ENCODE assay signal across 8 cellular contexts in genomic region chr6:26126394-26127221, GRCh38. TPM values are rescaled to one million over a fixed set of nuclear protein-coding genes. Genes with fewer than 3 reads are reported as not detected.
DNase-seq lines count a peak whose midpoint lies in the region; ATAC-seq, FAIRE-seq and TF ChIP-seq lines count a peak whose summit lies in the region.

No MANE protein-coding gene starts in this region.

- TF ChIP-seq POLR2A in K562 (conservative IDR thresholded peaks at IDR 0.05), result no peak; the same call in 1 of the 2 replicates

- TF ChIP-seq CTCF in AG04449 (IDR thresholded peaks at IDR 0.05; ENCODE audit: insufficient read depth, low read length, missing control alignments) (no peak), HL-60 (IDR thresholded peaks at IDR 0.05; ENCODE audit: insufficient read depth, low read length) (no peak), K562 (IDR thresholded peaks at IDR 0.05 in 2 of 3, conservative IDR thresholded peaks at IDR 0.05 in 1 of 3; ENCODE audit: insufficient read depth in 2 of 3, low read depth in 1 of 3, low read length in 3 of 3) (no peak)

- H3K27ac ChIP-seq in HL-60 (replicated peaks) (no peak overlapping the region; the same call in 1 of the 2 replicates), K562 (ENCODE audit: extremely low read depth, low read depth, low read length) (peak overlapping the region; percentile 95), mesenchymal stem cell (ENCODE audit: low read length, poor library complexity, severe bottlenecking) (peak overlapping the region; percentile 86)

- TF ChIP-seq EP300 in K562 (IDR thresholded peaks at IDR 0.05; ENCODE audit: low read length), result no peak

- H3K4me3 ChIP-seq in AG04449 (ENCODE audit: low read depth, low read length) (peak overlapping the region; percentile 87), HL-60 (replicated peaks; ENCODE audit: insufficient read depth, low read length) (peak overlapping the region; percentile 72), K562 (peak overlapping the region; percentile 72), mesenchymal stem cell (ENCODE audit: insufficient read depth in 1 of 2, low read depth in 1 of 2, low read length in 2 of 2) (peak overlapping the region; percentile 8 to 100)

- no peak overlapping the region for H2BK120ac ChIP-seq in mesenchymal stem cell (ENCODE audit: low read depth, low read length)

- H3K4ac ChIP-seq in mesenchymal stem cell (ENCODE audit: low read depth in 1 of 2, low read length in 2 of 2), result no peak overlapping the region

- no peak overlapping the region for H4K8ac ChIP-seq in mesenchymal stem cell (ENCODE audit: low read length)

- H3K79me1 ChIP-seq in mesenchymal stem cell (replicated peaks; ENCODE audit: low read length, poor library complexity, severe bottlenecking), result peaks cover 4% of the 10 kb centered on the region

- no peak for FAIRE-seq in K562 (lab: Jason Lieb, UNC)

- H3K27me3 ChIP-seq in HL-60 (ENCODE audit: insufficient read depth, poor library complexity, severe bottlenecking) (no peaks in the 10 kb centered on the region), K562 (ENCODE audit: control insufficient read depth in 2 of 2, insufficient read depth in 2 of 2, low read length in 2 of 2) (no peaks in the 10 kb centered on the region), mesenchymal stem cell (ENCODE audit: control insufficient read depth in 1 of 2, insufficient read depth in 1 of 2, low read length in 2 of 2) (no peaks in the 10 kb centered on the region)

- no TSS peak for BruUV-seq in K562 (replicated peaks; lab: Mats Ljungman, UMichigan)

- H2AFZ ChIP-seq in K562 (ENCODE audit: low read depth, low read length) (no peak overlapping the region), mesenchymal stem cell (ENCODE audit: low read depth, low read length) (no peak overlapping the region)

- no peak for ATAC-seq in K562

- H3K4me2 ChIP-seq in K562 (ENCODE audit: insufficient read depth, low read length) (peak overlapping the region; percentile 93), mesenchymal stem cell (ENCODE audit: low read length, poor library complexity, severe bottlenecking) (peak overlapping the region; percentile 55)

- in situ Hi-C loops in K562 (cut with MboI), result loop anchor here (10.0 kb wide), 1 partner anchor 1708 kb away; a partner anchor contains a TSS

- intact Hi-C loops in K562 (cut with micrococcal nuclease), result loop anchor here (10.0 kb wide), 1 partner anchor 1768 kb away; a partner anchor contains a TSS

- H2BK15ac ChIP-seq in mesenchymal stem cell (ENCODE audit: low read depth, poor library complexity, severe bottlenecking), result no peak overlapping the region

- H3K9ac ChIP-seq in K562 (ENCODE audit: insufficient read depth in 1 of 2, low read depth in 2 of 2, low read length in 2 of 2) (peak overlapping the region; percentile 96), mesenchymal stem cell (ENCODE audit: low read length) (peak overlapping the region; percentile 100)

- H2AK5ac ChIP-seq in mesenchymal stem cell (ENCODE audit: low read length, severe bottlenecking), result no peak overlapping the region

- H2BK5ac ChIP-seq in mesenchymal stem cell (ENCODE audit: low read depth, low read length, poor library complexity, severe bottlenecking), result no peak overlapping the region

- H3K4me1 ChIP-seq in K562 (replicated peaks in 1 of 2; ENCODE audit: control insufficient read depth in 2 of 2, insufficient read depth in 2 of 2, low read length in 2 of 2) (peaks cover 6 to 29% of the 10 kb centered on the region in 2 experiments; a peak in 4 of 5 replicates), mesenchymal stem cell (ENCODE audit: control insufficient read depth, insufficient read depth, low read depth, low read length) (peaks cover 7% of the 10 kb centered on the region)

- H3K18ac ChIP-seq in mesenchymal stem cell (ENCODE audit: low read depth in 1 of 2, low read length in 2 of 2), result peak overlapping the region in 1 of 2 experiments; percentile 55

- DNase-seq in AG04449 (ENCODE audit: low read depth, low spot score) (no peak), HL-60 (ENCODE audit: low read depth in 1 of 2, low spot score in 1 of 2) (no peak), K562 (ENCODE audit: extremely low read depth in 1 of 4, low spot score in 3 of 4) (no peak), mesenchymal stem cell (no peak), medulla oblongata (ENCODE audit: extremely low spot score) (no peak), GM19238 (ENCODE audit: insufficient read length, low spot score) (no peak), H4 (ENCODE audit: low spot score) (no peak), MV-4-11 (lab: John Stamatoyannopoulos, UW) (no peak)

- peaks cover 71% of the 10 kb centered on the region for H3K36me3 ChIP-seq in K562 (ENCODE audit: control insufficient read depth, insufficient read depth, low read length)
- H3K36me3 ChIP-seq in mesenchymal stem cell (ENCODE audit: control insufficient read depth in 1 of 2, insufficient read depth in 2 of 2, low read depth in 1 of 2, low read length in 2 of 2), result peaks cover 12 to 35% of the 10 kb centered on the region in 2 experiments

- WGBS in K562 (ENCODE audit: insufficient coverage, low coverage, missing lambda C conversion rate), result 1% methylated on average over 8 of the region's 8 CpGs
- WGBS in mesenchymal stem cell, result under 1% methylated on average over 5 of the region's 8 CpGs

- H4K91ac ChIP-seq in mesenchymal stem cell (ENCODE audit: low read length), result no peak overlapping the region

- no peak overlapping the region for H3K23ac ChIP-seq in mesenchymal stem cell (ENCODE audit: low read length in 2 of 2)

- no peaks in the 10 kb centered on the region for H3K9me3 ChIP-seq in K562 (replicated peaks; ENCODE audit: control insufficient read depth, insufficient read depth, low read depth, low read length)
- no peaks in the 10 kb centered on the region for H3K9me3 ChIP-seq in mesenchymal stem cell (ENCODE audit: control insufficient read depth, low read length)

- peaks cover 57% of the 10 kb centered on the region for H4K20me1 ChIP-seq in K562 (replicated peaks; ENCODE audit: control insufficient read depth, insufficient read depth, low read length)

- no peak overlapping the region for H2BK12ac ChIP-seq in mesenchymal stem cell (ENCODE audit: low read length in 2 of 2)

- TF ChIP-seq RAD21 in K562 (CRISPR knock-in tag; conservative IDR thresholded peaks at IDR 0.05 in 1 of 2, IDR thresholded peaks at IDR 0.05 in 1 of 2), result no peak

- H3K79me2 ChIP-seq in K562 (ENCODE audit: control insufficient read depth, insufficient read depth, low read length), result peaks cover 98% of the 10 kb centered on the region

- peaks cover 5% of the 10 kb centered on the region for H3K9me1 ChIP-seq in K562 (ENCODE audit: control insufficient read depth, insufficient read depth, low read length)

- POLR2A ChIA-PET in AG04449 (lab: Yijun Ruan, JAX), result interaction anchor here (0.7 to 6.3 kb wide), 10 partner anchors 18 to 90 kb away, joined by 3 to 293 read pairs (median 4); a partner anchor contains a TSS
- POLR2A ChIA-PET in K562 (lab: Yijun Ruan, JAX), result interaction anchor here (0.6 to 6.4 kb wide), 28 partner anchors 11 to 1007 kb away, joined by 3 to 465 read pairs (median 7); partner anchors contain the start of gene HFE

- CTCF ChIA-PET in AG04449 (lab: Yijun Ruan, JAX) (interaction anchor here (0.7 to 1.8 kb wide), 8 partner anchors 9 to 100 kb away, joined by 3 to 6 read pairs (median 4); a partner anchor contains a TSS), K562 (lab: Yijun Ruan, JAX; ENCODE audit: low intra/inter-chr PET ratio) (no interaction called here)

- H3K14ac ChIP-seq in mesenchymal stem cell (ENCODE audit: low read length in 2 of 2), result no peak overlapping the region

TF ChIP-seq in K562, 482 proteins besides CTCF, POLR2A, EP300 and RAD21 (continues in another document):
- TF ChIP-seq ATF3 (IDR thresholded peaks at IDR 0.05) (no peak), ATF3 (CRISPR knock-in tag; conservative IDR thresholded peaks at IDR 0.05) (no peak), GTF2F1 (IDR thresholded peaks at IDR 0.05; ENCODE audit: low read depth, low read length) (no peak), ZNF77 (CRISPR knock-in tag; IDR thresholded peaks at IDR 0.05) (no peak), SMAD4 (CRISPR knock-in tag; conservative IDR thresholded peaks at IDR 0.05) (no peak; the same call in 1 of the 2 replicates)

RNA-seq across cellular contexts. Expression of gene HFE, which starts 39.4 kb away (rescaled TPM):
- 2.3 and 3.3 TPM in 2 replicates for total RNA-seq in K562 (2011; cell fraction: chromatin; rRNA removed; ENCODE audit: low replicate concordance)
- 1.3 and 2.2 TPM in 2 replicates for total RNA-seq in K562 (2011; cell fraction: nucleolus; rRNA removed)
- total RNA-seq in K562 (2011; cell fraction: nucleoplasm; rRNA removed), result 2.1 and 3.3 TPM in 2 replicates
- total RNA-seq in K562 (2014; rRNA removed) (0.14 and 0.73 TPM in 2 replicates), K562 (2014; rRNA removed; fragmentation: Illumina TruSeq; extraction: Trizol) (0.76 and 1.1 TPM in 2 replicates), K562 (2015; rRNA removed; fragmentation: Illumina TruSeq; extraction: Trizol) (1.2 and 1.3 TPM in 2 replicates), K562 (2021) (0.58 and 0.98 TPM in 2 replicates)
- polyA plus RNA-seq in K562 (2011; rRNA removed) (0.54 and 1.1 TPM in 2 replicates), K562 (2014; fragmentation: Illumina TruSeq; extraction: Trizol) (0.78 and 0.89 TPM in 2 replicates), K562 (2014; fragmentation: Nextera tagmentation; extraction: Ambion mirVana) (under 1 TPM; 0.17 to 0.31 TPM), K562 (2014; rRNA removed) (0.84 and 1.2 TPM in 2 replicates)
- 0.66 and 0.88 TPM in 2 replicates for polyA plus RNA-seq in K562 (2011; cell fraction: cytosol; rRNA removed)
- polyA plus RNA-seq in K562 (2011; cell fraction: nucleus; rRNA removed), result 0.65 and 0.95 TPM in 2 replicates
- 1.8 and 2.4 TPM in 2 replicates for polyA plus RNA-seq in K562 (2012)
- polyA minus RNA-seq in K562 (2011; rRNA and poly(A)+ RNA removed), result 1.3 and 1.7 TPM in 2 replicates
- polyA minus RNA-seq in K562 (2011; cell fraction: cytosol; rRNA and poly(A)+ RNA removed), result 0.95 TPM in 1 of 2 replicates, not detected in the other
- 0.44 and 0.94 TPM in 2 replicates for polyA minus RNA-seq in K562 (2011; cell fraction: nucleus; rRNA and poly(A)+ RNA removed)
- 10.1 TPM for polyA plus RNA-seq in mesenchymal stem cell (2013, experiment 1 of 2)
- polyA plus RNA-seq in mesenchymal stem cell (2013, experiment 2 of 2), result 9.2 TPM
- 7.8 and 13.4 TPM in 2 replicates for total RNA-seq in H4 (2014; rRNA removed; shearing (Covaris generic))
